ENCODE assay signal across 10 cellular contexts in genomic region chr18:42052137-42052708, GRCh38.
DNase-seq lines count a peak whose midpoint lies in the region; ATAC-seq, FAIRE-seq and TF ChIP-seq lines count a peak whose summit lies in the region.
"Had no signal": no experiment of that assay in that cellular context is flagged by ENCODE, and none has a peak within 500 bp of the region (broad histone marks: within the 10 kb centered on the region; RNA-seq: fewer than 3 reads in every experiment).

No MANE protein-coding gene starts in this region.

- peaks cover 21% of the 10 kb centered on the region for H3K36me3 ChIP-seq in GM23248 (ENCODE audit: low read depth)
- peaks cover 15% of the 10 kb centered on the region for H3K36me3 ChIP-seq in SK-N-MC (ENCODE audit: insufficient read depth, low read length)
- H3K36me3 ChIP-seq in lower lobe of right lung = peaks cover 40% of the 10 kb centered on the region
- H3K36me3 ChIP-seq: ovary had no signal

- in situ Hi-C loops in ACHN (cut with HindIII; ENCODE audit: low pct_ligation_motif_present, low pct_unique_long_range_greater_than_20kb, low sequenced_read_pairs) (no loop called here), GM23248 (cut with MboI) (no loop called here)

- H3K4me3 ChIP-seq in GM23248 (no peak overlapping the region), SK-N-MC (peak overlapping the region; percentile 38; the same call in 1 of the 2 replicates), foreskin fibroblast (ENCODE audit: low read depth in 1 of 2, low read length in 2 of 2) (no peak overlapping the region), coronary artery (no peak overlapping the region), lower lobe of right lung (no peak overlapping the region)
- H3K4me3 ChIP-seq: ovary, suprapubic skin had no signal

- intact Hi-C loops in lower lobe of right lung (cut with DNase I) = no loop called here

- no peaks in the 10 kb centered on the region for H4K20me1 ChIP-seq in GM23248 (ENCODE audit: insufficient read depth)

- ATAC-seq in lower lobe of right lung (no peak), HG03354 (IDR thresholded peaks at IDR 0.05; ENCODE audit: poor library complexity, severe bottlenecking, unreplicated experiment) (no peak)

- TF ChIP-seq CTCF in foreskin fibroblast (IDR thresholded peaks at IDR 0.05; ENCODE audit: low read depth, low read length) (peak; percentile 58), coronary artery (IDR thresholded peaks at IDR 0.05) (no peak), lower lobe of right lung (IDR thresholded peaks at IDR 0.05) (no peak)

- H3F3A ChIP-seq in GM23248 (ENCODE audit: insufficient read depth) = peaks cover 20% of the 10 kb centered on the region

- no peaks in the 10 kb centered on the region for H3K9me2 ChIP-seq in GM23248 (ENCODE audit: insufficient read depth)

- H3K9ac ChIP-seq in GM23248 (no peak overlapping the region; the same call in 1 of the 2 replicates), SK-N-MC (ENCODE audit: insufficient read length) (peak overlapping the region; percentile 76)

- DNase-seq in ACHN (peak; percentile 39), GM23248 (peak; percentile 53), SK-N-MC (ENCODE audit: low read depth, low spot score) (no peak), foreskin fibroblast (peak in 1 of 2 donors; percentile 52), coronary artery (ENCODE audit: low spot score) (no peak), GM19239 (ENCODE audit: insufficient read length, low spot score) (no peak), lower lobe of right lung (no peak)
- DNase-seq: ovary had no signal

- H3K9me3 ChIP-seq in GM23248 (ENCODE audit: low read depth) = no peaks in the 10 kb centered on the region
- H3K9me3 ChIP-seq in SK-N-MC (ENCODE audit: low read depth, low read length) = no peaks in the 10 kb centered on the region
- H3K9me3 ChIP-seq in lower lobe of right lung = no peaks in the 10 kb centered on the region
- H3K9me3 ChIP-seq: ovary, suprapubic skin had no signal

- H3K79me2 ChIP-seq in GM23248 (ENCODE audit: insufficient read depth) = no peaks in the 10 kb centered on the region

- H3K4me2 ChIP-seq in GM23248 (ENCODE audit: unreplicated experiment) = no peak overlapping the region

- H3K27ac ChIP-seq in GM23248 (no peak overlapping the region), SK-N-MC (peak overlapping the region; percentile 92), coronary artery (no peak overlapping the region), lower lobe of right lung (no peak overlapping the region)
- H3K27ac ChIP-seq: ovary, suprapubic skin had no signal

- FAIRE-seq in GM19239 (lab: Jason Lieb, UNC) = no peak

- 37 to 48% methylated on average over 3 of the region's 3 CpGs for WGBS in GM23248 (ENCODE audit: low coverage in 1 of 2, low lambda C conversion rate in 2 of 2, missing lambda C conversion rate in 2 of 2), 2 experiments

- H2AFZ ChIP-seq in GM23248 = no peak overlapping the region

- H3K27me3 ChIP-seq in GM23248 (replicated peaks; ENCODE audit: insufficient read depth) (no peaks in the 10 kb centered on the region), lower lobe of right lung (ENCODE audit: low read depth) (no peaks in the 10 kb centered on the region)
- H3K27me3 ChIP-seq: ovary, suprapubic skin had no signal

- H3K4me1 ChIP-seq in GM23248 (ENCODE audit: insufficient read depth) (peaks cover 25% of the 10 kb centered on the region), lower lobe of right lung (peaks cover 4% of the 10 kb centered on the region)
- H3K4me1 ChIP-seq: suprapubic skin had no signal

Comparison
In these comparisons a context has a peak if more than half of its experiments do, and no peak if none do; other contexts are left out.
1. DNase-seq: peak in ACHN (single experiment) and GM23248 (single experiment); none in SK-N-MC (single experiment), coronary artery (single experiment), GM19239 (single experiment) and lower lobe of right lung (single experiment).